ENCODE assay signal across 8 cellular contexts in genomic region chr1:28737245-28738137, GRCh38. TPM values are rescaled to one million over a fixed set of nuclear protein-coding genes. Genes with fewer than 3 reads are reported as not detected.
DNase-seq lines count a peak whose midpoint lies in the region; ATAC-seq and TF ChIP-seq lines count a peak whose summit lies in the region.

No MANE protein-coding gene starts in this region.

- H3K27ac ChIP-seq in BLaER1 treated with 17β-estradiol and CSF1 and Interleukin-3, amounts not matched to agents 10 nM and 100 nM = peak overlapping the region; percentile 96 to 100 (median 99)
- H3K27ac ChIP-seq in HUES64 (ENCODE audit: low read depth, low read length) = peak overlapping the region; percentile 99
- H3K27ac ChIP-seq in heart right ventricle = peak overlapping the region; percentile 42 to 99 (median 96)
- H3K27ac ChIP-seq in vagina = peak overlapping the region; percentile 85

- intact Hi-C loops in heart right ventricle (cut with DNase I) = loop anchor here in 6 of 10 donors (2.0 to 5.0 kb wide), 4 partner anchors 89 to 95 kb away; partner anchors contain the start of genes RNU11 (in 3 of the 6) and TAF12 (in 3 of the 6)
- intact Hi-C loops in vagina (cut with DNase I) = loop anchor here (10.0 kb wide), 1 partner anchor 93 kb away; the partner anchor contains the start of genes RNU11 and TAF12

- H4K20me1 ChIP-seq in BLaER1 treated with 17β-estradiol and CSF1 and Interleukin-3, amounts not matched to agents 10 nM and 100 nM = peaks cover 48 to 55% (median 49%) of the 10 kb centered on the region in 11 experiments

- H3K4me1 ChIP-seq in BLaER1 treated with 17β-estradiol and CSF1 and Interleukin-3, amounts not matched to agents 10 nM and 100 nM = peaks cover 29 to 51% (median 41%) of the 10 kb centered on the region in 10 experiments
- H3K4me1 ChIP-seq in HUES64 (ENCODE audit: insufficient read depth, low read length) (peaks cover 30% of the 10 kb centered on the region), heart right ventricle (peaks cover 7 to 56% (median 43%) of the 10 kb centered on the region in 9 donors), vagina (peaks cover 55% of the 10 kb centered on the region)

- under 1% methylated on average over 62 of the region's 62 CpGs for WGBS in HUES64
- WGBS in heart right ventricle, 2 donors = 0% methylated on average over 61 to 62 of the region's 62 CpGs

- H3K9me3 Mint-ChIP-seq in activated naive CD4-positive, alpha-beta T cell treated with anti-CD3 and anti-CD28 coated beads, Interleukin-2, amount 50 U/mL, for 72 hours = no peaks in the 10 kb centered on the region

- TF ChIP-seq POLR2A in vagina (IDR thresholded peaks at IDR 0.05) = no peak

- no peak for TF ChIP-seq CTCF in heart right ventricle (IDR thresholded peaks at IDR 0.05)
- TF ChIP-seq CTCF in vagina (IDR thresholded peaks at IDR 0.05) = no peak

- peak overlapping the region; percentile 76 to 100 (median 95) for H3K4me3 ChIP-seq in BLaER1 treated with 17β-estradiol and CSF1 and Interleukin-3, amounts not matched to agents 10 nM and 100 nM
- H3K4me3 ChIP-seq in HUES64 (ENCODE audit: low read length) (peak overlapping the region; percentile 98), heart right ventricle (peak overlapping the region; percentile 66 to 99 (median 95)), vagina (peak overlapping the region; percentile 85 to 88)

- no peaks in the 10 kb centered on the region for H3K27me3 ChIP-seq in BLaER1 treated with 17β-estradiol and CSF1 and Interleukin-3, amounts not matched to agents 10 nM and 100 nM
- no peaks in the 10 kb centered on the region for H3K27me3 ChIP-seq in HUES64 (ENCODE audit: insufficient read depth, low read length)
- no peaks in the 10 kb centered on the region for H3K27me3 ChIP-seq in heart right ventricle
- no peaks in the 10 kb centered on the region for H3K27me3 ChIP-seq in vagina

- H3K36me3 ChIP-seq in BLaER1 treated with 17β-estradiol and CSF1 and Interleukin-3, amounts not matched to agents 10 nM and 100 nM = peaks cover 43 to 48% (median 45%) of the 10 kb centered on the region in 11 experiments
- peaks cover 46% of the 10 kb centered on the region for H3K36me3 ChIP-seq in HUES64 (ENCODE audit: insufficient read depth, low read length)
- H3K36me3 ChIP-seq in heart right ventricle = peaks cover 0 to 45% (median 17%) of the 10 kb centered on the region in 9 donors
- H3K36me3 ChIP-seq in vagina = peaks cover 0 to 15% of the 10 kb centered on the region in 2 donors

- peaks cover 0 to 7% (median 0%) of the 10 kb centered on the region in 11 experiments; a peak in 4 of 22 replicates for H3K9me3 ChIP-seq in BLaER1 treated with 17β-estradiol and CSF1 and Interleukin-3, amounts not matched to agents 10 nM and 100 nM (replicated peaks in 1 of 11)
- H3K9me3 ChIP-seq in HUES64 (ENCODE audit: insufficient read depth, low read depth, low read length) (no peaks in the 10 kb centered on the region), heart right ventricle (no peaks in the 10 kb centered on the region), vagina (no peaks in the 10 kb centered on the region)

- H3K4me2 ChIP-seq in BLaER1 treated with 17β-estradiol and CSF1 and Interleukin-3, amounts not matched to agents 10 nM and 100 nM = peak overlapping the region; percentile 82 to 96 (median 90)

- peak; percentile 6 for ATAC-seq in GM19324 (IDR thresholded peaks at IDR 0.05; ENCODE audit: low FRiP score, unreplicated experiment)
- peak in 1 of 2 donors; percentile 28 for ATAC-seq in activated naive CD4-positive, alpha-beta T cell treated with anti-CD3 and anti-CD28 coated beads, Interleukin-2, amount 50 U/mL, for 72 hours
- peak in 5 of 8 donors; percentile 2 to 23 (median 13) for ATAC-seq in heart right ventricle

- peak; percentile 28 to 31 for DNase-seq in SHP77 (lab: John Stamatoyannopoulos, UW)
- peak; percentile 48 to 63 for DNase-seq in activated naive CD4-positive, alpha-beta T cell treated with anti-CD3 and anti-CD28 coated beads, Interleukin-2, amount 50 U/mL, for 72 hours (ENCODE audit: low spot score in 2 of 2)
- DNase-seq in heart right ventricle = peak; percentile 24 to 29
- peak; percentile 30 for DNase-seq in pulmonary artery endothelial cell (ENCODE audit: low read depth, low spot score)
- DNase-seq in vagina (ENCODE audit: extremely low spot score in 2 of 2) = no peak

- peaks cover 33 to 45% of the 10 kb centered on the region in 2 donors for H3K36me3 Mint-ChIP-seq in activated naive CD4-positive, alpha-beta T cell treated with anti-CD3 and anti-CD28 coated beads, Interleukin-2, amount 50 U/mL, for 72 hours

- peak overlapping the region; percentile 97 to 100 (median 99) for H3K9ac ChIP-seq in BLaER1 treated with 17β-estradiol and CSF1 and Interleukin-3, amounts not matched to agents 10 nM and 100 nM
- H3K9ac ChIP-seq in HUES64 (ENCODE audit: low read depth, low read length) = peak overlapping the region; percentile 100

- H3K27ac Mint-ChIP-seq in activated naive CD4-positive, alpha-beta T cell treated with anti-CD3 and anti-CD28 coated beads, Interleukin-2, amount 50 U/mL, for 72 hours = peak overlapping the region; percentile 99

RNA-seq across cellular contexts. Expression of gene YTHDF2, which starts 0.8 kb away (rescaled TPM):
- polyA plus RNA-seq in HUES64 (2013, experiment 1 of 2) = 114 TPM
- 119 TPM for polyA plus RNA-seq in HUES64 (2013, experiment 2 of 2)
- total RNA-seq in activated naive CD4-positive, alpha-beta T cell treated with anti-CD3 and anti-CD28 coated beads, Interleukin-2, amount 50 U/mL, for 72 hours = 10 to 100 TPM; 65.7 to 78.0 TPM
- total RNA-seq in heart right ventricle (10 to 100 TPM; 31.2 to 57.1 (median 44.6) TPM), pulmonary artery endothelial cell (91.9 and 96.8 TPM in 2 replicates), vagina (61.9 TPM)
- 10 to 100 TPM; 22.6 to 22.9 TPM for polyA plus RNA-seq in heart right ventricle

Comparison
In these comparisons a context has a peak if more than half of its experiments do, and no peak if none do; other contexts are left out.
1. DNase-seq: peak in SHP77 (2 of 2), activated naive CD4-positive, alpha-beta T cell treated with anti-CD3 and anti-CD28 coated beads, Interleukin-2, amount 50 U/mL, for 72 hours (2 of 2), heart right ventricle (2 of 2) and pulmonary artery endothelial cell (single experiment); none in vagina (0 of 2).
2. Peak in every context shown above with its lines, with median percentiles within 50 percentile points of each other: H3K27ac ChIP-seq and H3K4me3 ChIP-seq.